9 cellular contexts compared by ENCODE assay signal in genomic region chr3:193190387-193190786, GRCh38. TPM values are rescaled to one million over a fixed set of nuclear protein-coding genes. Genes with fewer than 3 reads are reported as not detected.
DNase-seq lines count a peak whose midpoint lies in the region; ATAC-seq, FAIRE-seq and TF ChIP-seq lines count a peak whose summit lies in the region.
"Had no signal": no experiment of that assay in that cellular context is flagged by ENCODE, and none has a peak within 500 bp of the region (broad histone marks: within the 10 kb centered on the region; RNA-seq: fewer than 3 reads in every experiment).

No MANE protein-coding gene starts in this region.

- H3K27ac ChIP-seq in endothelial cell of umbilical vein (ENCODE audit: insufficient read depth, low read depth, low read length) = no peak overlapping the region

- CTCF ChIA-PET in activated CD8-positive, alpha-beta T cell treated with anti-CD3 and anti-CD28 coated beads for 36 hours (lab: Charles Lee) = no interaction called here
- CTCF ChIA-PET in activated CD8-positive, alpha-beta T cell treated with anti-CD3 and anti-CD28 coated beads, Interleukin-2, amount 10 ng/mL, durations not matched to agents 7 days and 5 days (lab: Charles Lee) = no interaction called here
- CTCF ChIA-PET in endothelial cell of umbilical vein (lab: Charles Lee) = interaction anchor here (0.7 to 2.4 kb wide), 9 partner anchors 20 to 382 kb away, joined by 3 to 33 read pairs (median 4); no protein-coding TSS in a partner anchor

- FAIRE-seq in endothelial cell of umbilical vein (lab: Jason Lieb, UNC) = peak; percentile 47

- H3K9me3 ChIP-seq in endothelial cell of umbilical vein (replicated peaks; ENCODE audit: control insufficient read depth, insufficient read depth, low read length) = no peaks in the 10 kb centered on the region

- no peak overlapping the region for H3K4me2 ChIP-seq in endothelial cell of umbilical vein (ENCODE audit: insufficient read depth, low read length)

- peaks cover 1% of the 10 kb centered on the region for H3K27me3 Mint-ChIP-seq in activated CD8-positive, alpha-beta T cell treated with anti-CD3 and anti-CD28 coated beads for 36 hours
- no peaks in the 10 kb centered on the region for H3K27me3 Mint-ChIP-seq in activated CD8-positive, alpha-beta T cell treated with anti-CD3 and anti-CD28 coated beads, Interleukin-2, amount 10 ng/mL, durations not matched to agents 7 days and 5 days (ENCODE audit: low read depth)
- H3K27me3 Mint-ChIP-seq: CD4-positive, CD25-positive, alpha-beta regulatory T cell had no signal

- dilution Hi-C loops in endothelial cell of umbilical vein (cut with MboI; ENCODE audit: extremely low pct_ligation_motif_present, low sequenced_read_pairs) = no loop called here

- H3K9ac ChIP-seq in endothelial cell of umbilical vein (replicated peaks; ENCODE audit: extremely low read depth, insufficient read depth, low read length) = no peak overlapping the region

- POLR2A ChIA-PET in activated CD8-positive, alpha-beta T cell treated with anti-CD3 and anti-CD28 coated beads for 36 hours (lab: Charles Lee) = no interaction called here
- POLR2A ChIA-PET in activated CD8-positive, alpha-beta T cell treated with anti-CD3 and anti-CD28 coated beads, Interleukin-2, amount 10 ng/mL, durations not matched to agents 7 days and 5 days (lab: Charles Lee) = no interaction called here
- POLR2A ChIA-PET in endothelial cell of umbilical vein (lab: Charles Lee) = no interaction called here

- DNase-seq in activated CD8-positive, alpha-beta T cell treated with anti-CD3 and anti-CD28 coated beads for 36 hours = peak; percentile 21
- DNase-seq in activated CD8-positive, alpha-beta T cell treated with anti-CD3 and anti-CD28 coated beads, Interleukin-2, amount 10 ng/mL, durations not matched to agents 7 days and 5 days = no peak
- peak; percentile 86 for DNase-seq in NCI-H526 treated with DMSO at 0.1 percent for 48 hours (lab: John Stamatoyannopoulos, UW)
- DNase-seq in endothelial cell of umbilical vein (ENCODE audit: low read depth, low spot score) = peak; percentile 56
- peak; percentile 11 for DNase-seq in pulmonary artery endothelial cell (ENCODE audit: low read depth, low spot score)
- no peak for DNase-seq in mucosa of gallbladder (ENCODE audit: low spot score)
- no peak for DNase-seq in hepatic stellate cell (ENCODE audit: low spot score)

- TF ChIP-seq POLR2A in endothelial cell of umbilical vein (IDR thresholded peaks at IDR 0.05; ENCODE audit: low read depth, low read length) = no peak

- H3K4me1 ChIP-seq in endothelial cell of umbilical vein (ENCODE audit: control insufficient read depth, extremely low read depth, insufficient read depth, low read length) = no peaks in the 10 kb centered on the region

- H2AFZ ChIP-seq in endothelial cell of umbilical vein (ENCODE audit: low read depth, low read length) = no peak overlapping the region

- intact Hi-C loops in activated CD8-positive, alpha-beta T cell treated with anti-CD3 and anti-CD28 coated beads for 36 hours (cut with micrococcal nuclease) = no loop called here
- intact Hi-C loops in endothelial cell of umbilical vein (cut with micrococcal nuclease) = loop anchor here (1.0 to 2.0 kb wide), 5 partner anchors 262 to 382 kb away; no protein-coding TSS in a partner anchor

- ATAC-seq in activated CD8-positive, alpha-beta T cell treated with anti-CD3 and anti-CD28 coated beads for 36 hours = peak; percentile 51
- ATAC-seq in activated CD8-positive, alpha-beta T cell treated with anti-CD3 and anti-CD28 coated beads, Interleukin-2, amount 10 ng/mL, durations not matched to agents 7 days and 5 days = no peak
- ATAC-seq in HG03097 (IDR thresholded peaks at IDR 0.05; ENCODE audit: low FRiP score, unreplicated experiment) = peak; percentile 68

- H3K9me3 Mint-ChIP-seq in activated CD8-positive, alpha-beta T cell treated with anti-CD3 and anti-CD28 coated beads for 36 hours = no peaks in the 10 kb centered on the region
- H3K9me3 Mint-ChIP-seq in activated CD8-positive, alpha-beta T cell treated with anti-CD3 and anti-CD28 coated beads, Interleukin-2, amount 10 ng/mL, durations not matched to agents 7 days and 5 days (ENCODE audit: insufficient read depth) = no peaks in the 10 kb centered on the region

- no peaks in the 10 kb centered on the region for H3K4me1 Mint-ChIP-seq in activated CD8-positive, alpha-beta T cell treated with anti-CD3 and anti-CD28 coated beads for 36 hours (ENCODE audit: low read depth)
- H3K4me1 Mint-ChIP-seq in activated CD8-positive, alpha-beta T cell treated with anti-CD3 and anti-CD28 coated beads, Interleukin-2, amount 10 ng/mL, durations not matched to agents 7 days and 5 days (ENCODE audit: low read depth) = no peaks in the 10 kb centered on the region
- H3K4me1 Mint-ChIP-seq: CD4-positive, CD25-positive, alpha-beta regulatory T cell had no signal

- H3K4me3 Mint-ChIP-seq in activated CD8-positive, alpha-beta T cell treated with anti-CD3 and anti-CD28 coated beads for 36 hours = no peak overlapping the region
- no peak overlapping the region for H3K4me3 Mint-ChIP-seq in activated CD8-positive, alpha-beta T cell treated with anti-CD3 and anti-CD28 coated beads, Interleukin-2, amount 10 ng/mL, durations not matched to agents 7 days and 5 days
- H3K4me3 Mint-ChIP-seq: CD4-positive, CD25-positive, alpha-beta regulatory T cell had no signal

- no peaks in the 10 kb centered on the region for H3K79me2 ChIP-seq in endothelial cell of umbilical vein (ENCODE audit: control insufficient read depth, insufficient read depth, low read length)

- peaks cover 0 to 9% of the 10 kb centered on the region in 2 experiments for H3K27me3 ChIP-seq in endothelial cell of umbilical vein (ENCODE audit: control insufficient read depth in 2 of 2, insufficient read depth in 2 of 2, low read length in 2 of 2)

- H3K36me3 Mint-ChIP-seq in activated CD8-positive, alpha-beta T cell treated with anti-CD3 and anti-CD28 coated beads for 36 hours (ENCODE audit: low read depth) = no peaks in the 10 kb centered on the region
- no peaks in the 10 kb centered on the region for H3K36me3 Mint-ChIP-seq in activated CD8-positive, alpha-beta T cell treated with anti-CD3 and anti-CD28 coated beads, Interleukin-2, amount 10 ng/mL, durations not matched to agents 7 days and 5 days (ENCODE audit: low read depth)
- H3K36me3 Mint-ChIP-seq: CD4-positive, CD25-positive, alpha-beta regulatory T cell had no signal

- H3K9me1 ChIP-seq in endothelial cell of umbilical vein (replicated peaks; ENCODE audit: control insufficient read depth, extremely low read depth, insufficient read depth, low read length) = no peaks in the 10 kb centered on the region

- no TSS peak for BruUV-seq in endothelial cell of umbilical vein (replicated peaks; lab: Mats Ljungman, UMichigan)

- H3K4me3 ChIP-seq in endothelial cell of umbilical vein (replicated peaks in 1 of 3; ENCODE audit: insufficient read depth in 1 of 3, low read depth in 1 of 3, low read length in 3 of 3) = no peak overlapping the region

- TF ChIP-seq CTCF in activated CD8-positive, alpha-beta T cell treated with anti-CD3 and anti-CD28 coated beads for 36 hours (IDR thresholded peaks at IDR 0.05) = no peak
- TF ChIP-seq CTCF in endothelial cell of umbilical vein (IDR thresholded peaks at IDR 0.05; ENCODE audit: extremely low read depth in 1 of 2, insufficient read depth in 1 of 2, low read depth in 1 of 2, low read length in 2 of 2) = peak; percentile 45 to 59

- no peaks in the 10 kb centered on the region for H3K36me3 ChIP-seq in endothelial cell of umbilical vein (ENCODE audit: control insufficient read depth in 2 of 2, extremely low read depth in 1 of 2, insufficient read depth in 2 of 2, low read length in 2 of 2)

- no peak overlapping the region for H3K27ac Mint-ChIP-seq in activated CD8-positive, alpha-beta T cell treated with anti-CD3 and anti-CD28 coated beads for 36 hours
- no peak overlapping the region for H3K27ac Mint-ChIP-seq in activated CD8-positive, alpha-beta T cell treated with anti-CD3 and anti-CD28 coated beads, Interleukin-2, amount 10 ng/mL, durations not matched to agents 7 days and 5 days
- H3K27ac Mint-ChIP-seq: CD4-positive, CD25-positive, alpha-beta regulatory T cell had no signal

- no peaks in the 10 kb centered on the region for H4K20me1 ChIP-seq in endothelial cell of umbilical vein (replicated peaks; ENCODE audit: control insufficient read depth, extremely low read depth, insufficient read depth, low read length)

TF ChIP-seq in endothelial cell of umbilical vein, 7 proteins besides CTCF, POLR2A, EP300 and RAD21:
- no peak for TF ChIP-seq MYC (IDR thresholded peaks at IDR 0.05; ENCODE audit: low read depth, low read length)
- TF ChIP-seq FOS (IDR thresholded peaks at IDR 0.05; ENCODE audit: borderline replicate concordance, insufficient read depth, low read length) = no peak
- no peak for TF ChIP-seq JUN (IDR thresholded peaks at IDR 0.05; ENCODE audit: borderline replicate concordance, insufficient read depth, insufficient read length, low read depth)
- no peak for TF ChIP-seq MAX (IDR thresholded peaks at IDR 0.05; ENCODE audit: insufficient read depth, insufficient read length)
- TF ChIP-seq GATA2 (IDR thresholded peaks at IDR 0.05; ENCODE audit: insufficient read depth, insufficient read length, low read depth, low read length) = no peak
- no peak for TF ChIP-seq EZH2 (IDR thresholded peaks at IDR 0.05; ENCODE audit: borderline replicate concordance, low read depth, low read length, severe bottlenecking)
- TF ChIP-seq POLR2AphosphoS5 (IDR thresholded peaks at IDR 0.05; ENCODE audit: insufficient read depth, low read depth, low read length) = no peak

RNA-seq across cellular contexts. Expression of gene PLAAT1, which starts 50.6 kb away (rescaled TPM):
- total RNA-seq in activated CD8-positive, alpha-beta T cell treated with anti-CD3 and anti-CD28 coated beads for 36 hours = not detected
- not detected for total RNA-seq in activated CD8-positive, alpha-beta T cell treated with anti-CD3 and anti-CD28 coated beads, Interleukin-2, amount 10 ng/mL, durations not matched to agents 7 days and 5 days
- total RNA-seq in endothelial cell of umbilical vein (0.58 and 0.75 TPM in 2 replicates), pulmonary artery endothelial cell (0.14 and 0.26 TPM in 2 replicates), mucosa of gallbladder (0.58 TPM)
- polyA plus RNA-seq in endothelial cell of umbilical vein = 0.54 and 0.58 TPM in 2 replicates
- 0.40 and 0.63 TPM in 2 replicates for polyA plus RNA-seq in endothelial cell of umbilical vein (2011; cell fraction: cytosol; rRNA removed)
- polyA plus RNA-seq in endothelial cell of umbilical vein (2011; cell fraction: nucleus; rRNA removed) = 0.57 and 0.60 TPM in 2 replicates
- 1.3 and 2.2 TPM in 2 replicates for polyA plus RNA-seq in endothelial cell of umbilical vein (2012)
- not detected in 2 replicates for polyA minus RNA-seq in endothelial cell of umbilical vein
- not detected for polyA minus RNA-seq in endothelial cell of umbilical vein (2011; cell fraction: cytosol; rRNA and poly(A)+ RNA removed)
- 0.48 TPM in 1 of 2 replicates, not detected in the other for polyA minus RNA-seq in endothelial cell of umbilical vein (2011; cell fraction: nucleus; rRNA and poly(A)+ RNA removed)
- total RNA-seq: CD4-positive, CD25-positive, alpha-beta regulatory T cell had no signal
- polyA plus RNA-seq: CD4-positive, CD25-positive, alpha-beta regulatory T cell had no signal

Comparison
In these comparisons a context has a peak if more than half of its experiments do, and no peak if none do; other contexts are left out.
1. DNase-seq: peak in activated CD8-positive, alpha-beta T cell treated with anti-CD3 and anti-CD28 coated beads for 36 hours (single experiment), NCI-H526 treated with DMSO at 0.1 percent for 48 hours (single experiment), endothelial cell of umbilical vein (single experiment) and pulmonary artery endothelial cell (single experiment); none in activated CD8-positive, alpha-beta T cell treated with anti-CD3 and anti-CD28 coated beads, Interleukin-2, amount 10 ng/mL, durations not matched to agents 7 days and 5 days (single experiment), mucosa of gallbladder (single experiment) and hepatic stellate cell (single experiment).